In the genomic region with DNA sequence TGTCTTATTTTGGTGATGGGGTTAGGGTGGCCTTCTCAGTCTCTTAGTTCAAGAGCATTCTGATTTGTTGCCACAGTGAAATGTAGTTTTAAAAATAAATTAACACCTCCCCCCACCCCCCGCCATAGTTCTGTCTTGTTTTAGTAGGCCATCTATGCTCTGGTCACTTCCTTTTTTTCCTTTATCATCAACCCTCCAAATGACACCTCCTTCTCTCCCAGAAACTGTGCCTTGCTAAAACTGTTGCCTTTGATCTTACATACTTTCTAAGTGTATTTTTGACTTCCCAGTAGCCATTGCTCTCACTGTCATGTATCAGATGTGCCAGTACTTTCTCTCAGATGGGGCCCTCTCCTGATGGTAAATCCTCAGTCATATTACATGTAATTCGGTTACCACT, we compare ENCODE assay signal across 1 cellular context.
TF ChIP-seq lines count a peak whose summit lies in the region.

No MANE protein-coding gene starts in this region.

TF ChIP-seq in GM12878, 131 proteins besides CTCF, POLR2A, EP300 and RAD21:
- TF ChIP-seq ZNF217 (IDR thresholded peaks at IDR 0.05) (no peak), SPI1 (IDR thresholded peaks at IDR 0.05; ENCODE audit: borderline replicate concordance, insufficient read depth, low read depth, low read length) (peak; percentile 55; the same call in 1 of the 2 replicates)
TF ChIP-seq in GM12878: peak in this region for 1.
